1 cellular context compared by ENCODE assay signal in the genomic region with DNA sequence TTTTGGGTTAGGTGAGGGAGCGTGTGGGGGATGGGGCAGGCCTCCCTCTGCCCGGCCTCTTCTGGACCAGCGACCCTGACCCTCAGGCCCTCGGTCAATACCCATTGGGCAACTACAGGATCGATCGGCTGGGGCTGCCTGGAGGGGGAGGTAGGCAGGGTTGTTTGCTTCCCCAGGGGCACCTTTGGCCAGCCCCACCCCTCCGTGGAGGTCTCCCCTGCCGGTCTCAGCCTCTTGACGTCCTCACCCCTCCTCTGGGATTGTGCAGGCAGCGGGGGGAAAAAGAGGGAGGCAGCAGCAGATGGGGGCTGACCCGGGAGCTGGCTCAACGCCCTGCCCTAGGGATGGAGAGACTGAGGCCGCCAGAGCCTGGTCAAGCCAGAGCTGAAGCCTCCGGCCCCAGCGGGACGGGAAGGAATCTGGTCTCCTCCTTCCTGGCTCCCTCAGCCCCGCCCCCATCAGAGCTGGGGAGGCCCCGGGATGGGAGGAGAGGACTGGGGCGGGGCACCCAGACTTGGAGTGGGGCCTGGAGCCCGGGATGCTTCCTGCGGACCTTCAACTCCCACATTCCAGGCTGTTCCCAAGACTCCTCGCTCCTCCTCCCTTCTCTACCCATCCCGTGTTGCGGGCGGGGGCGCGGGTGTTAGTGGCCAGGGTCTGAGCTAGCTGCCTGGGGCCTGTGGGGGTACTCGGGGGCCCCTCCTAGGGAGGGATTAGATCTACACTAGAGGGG.
TF ChIP-seq lines count a peak whose summit lies in the region.

No MANE protein-coding gene starts in this region.

TF ChIP-seq in HepG2, 621 proteins besides CTCF, POLR2A, EP300 and RAD21 (continued from another document and continues in another):
- TF ChIP-seq PRMT3 (CRISPR knock-in tag; IDR thresholded peaks at IDR 0.05; ENCODE audit: borderline replicate concordance, low read depth) (no peak), GLI4 (CRISPR knock-in tag; IDR thresholded peaks at IDR 0.05; ENCODE audit: borderline replicate concordance) (no peak), ZNF383 (CRISPR knock-in tag; IDR thresholded peaks at IDR 0.05; ENCODE audit: borderline replicate concordance) (no peak), MAF1 (CRISPR knock-in tag; IDR thresholded peaks at IDR 0.05; ENCODE audit: borderline replicate concordance) (no peak), HNRNPK (IDR thresholded peaks at IDR 0.05; ENCODE audit: low read depth, low read length, poor library complexity, severe bottlenecking) (no peak), BRD4 (CRISPR knock-in tag; IDR thresholded peaks at IDR 0.05) (peak; percentile 44), MXI1 (IDR thresholded peaks at IDR 0.05; ENCODE audit: borderline replicate concordance, low read depth, low read length) (peak; percentile 31; the same call in 1 of the 3 replicates), ZNF558 (CRISPR knock-in tag; IDR thresholded peaks at IDR 0.05; ENCODE audit: borderline replicate concordance) (peak; percentile 92), U2AF2 (IDR thresholded peaks at IDR 0.05; ENCODE audit: low read depth, low read length) (no peak), NFYC (CRISPR knock-in tag; IDR thresholded peaks at IDR 0.05) (peak; percentile 22; the same call in 1 of the 2 replicates), SRF (IDR thresholded peaks at IDR 0.05; ENCODE audit: low read depth, low read length) (0 out of 2 replicates have a peak, but pooled peaks have one; percentile 27), CREB1 (IDR thresholded peaks at IDR 0.05) (no peak), CREB1 (CRISPR knock-in tag; IDR thresholded peaks at IDR 0.05) (peak; percentile 86), KLF11 (CRISPR knock-in tag; IDR thresholded peaks at IDR 0.05) (no peak), HOXD1 (CRISPR knock-in tag; IDR thresholded peaks at IDR 0.05) (peak; percentile 80), MATR3 (CRISPR knock-in tag; IDR thresholded peaks at IDR 0.05) (no peak), RNF2 (conservative IDR thresholded peaks at IDR 0.05; ENCODE audit: low read depth) (no peak), EEA1 (CRISPR knock-in tag; IDR thresholded peaks at IDR 0.05; ENCODE audit: borderline replicate concordance) (0 out of 2 replicates have a peak, but pooled peaks have one; percentile 46), TCF7 (IDR thresholded peaks at IDR 0.05; ENCODE audit: low read depth) (0 out of 2 replicates have a peak, but pooled peaks have one; percentile 66), ASH2L (IDR thresholded peaks at IDR 0.05; ENCODE audit: insufficient read length, low read depth, low read length) (peak; percentile 89), ZNF138 (CRISPR knock-in tag; IDR thresholded peaks at IDR 0.05; ENCODE audit: low read depth) (no peak), JDP2 (CRISPR knock-in tag; IDR thresholded peaks at IDR 0.05; ENCODE audit: borderline replicate concordance) (no peak; the same call in 1 of the 2 replicates), SRY (CRISPR knock-in tag; IDR thresholded peaks at IDR 0.05) (0 out of 2 replicates have a peak, but pooled peaks have one; percentile 29), CBFB (CRISPR knock-in tag; IDR thresholded peaks at IDR 0.05) (peak; percentile 90)
- TF ChIP-seq, protein P1, sequence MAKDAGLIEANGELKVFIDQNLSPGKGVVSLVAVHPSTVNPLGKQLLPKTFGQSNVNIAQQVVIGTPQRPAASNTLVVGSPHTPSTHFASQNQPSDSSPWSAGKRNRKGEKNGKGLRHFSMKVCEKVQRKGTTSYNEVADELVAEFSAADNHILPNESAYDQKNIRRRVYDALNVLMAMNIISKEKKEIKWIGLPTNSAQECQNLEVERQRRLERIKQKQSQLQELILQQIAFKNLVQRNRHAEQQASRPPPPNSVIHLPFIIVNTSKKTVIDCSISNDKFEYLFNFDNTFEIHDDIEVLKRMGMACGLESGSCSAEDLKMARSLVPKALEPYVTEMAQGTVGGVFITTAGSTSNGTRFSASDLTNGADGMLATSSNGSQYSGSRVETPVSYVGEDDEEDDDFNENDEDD (CRISPR knock-in tag; IDR thresholded peaks at IDR 0.05; ENCODE audit: borderline replicate concordance), result peak; percentile 36; the same call in 1 of the 2 replicates
- TF ChIP-seq, protein P2, sequence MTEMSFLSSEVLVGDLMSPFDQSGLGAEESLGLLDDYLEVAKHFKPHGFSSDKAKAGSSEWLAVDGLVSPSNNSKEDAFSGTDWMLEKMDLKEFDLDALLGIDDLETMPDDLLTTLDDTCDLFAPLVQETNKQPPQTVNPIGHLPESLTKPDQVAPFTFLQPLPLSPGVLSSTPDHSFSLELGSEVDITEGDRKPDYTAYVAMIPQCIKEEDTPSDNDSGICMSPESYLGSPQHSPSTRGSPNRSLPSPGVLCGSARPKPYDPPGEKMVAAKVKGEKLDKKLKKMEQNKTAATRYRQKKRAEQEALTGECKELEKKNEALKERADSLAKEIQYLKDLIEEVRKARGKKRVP (CRISPR knock-in tag; IDR thresholded peaks at IDR 0.05), result peak in 1 of 2 experiments; percentile 85; a peak in 2 of 4 replicates
- TF ChIP-seq, protein P3, sequence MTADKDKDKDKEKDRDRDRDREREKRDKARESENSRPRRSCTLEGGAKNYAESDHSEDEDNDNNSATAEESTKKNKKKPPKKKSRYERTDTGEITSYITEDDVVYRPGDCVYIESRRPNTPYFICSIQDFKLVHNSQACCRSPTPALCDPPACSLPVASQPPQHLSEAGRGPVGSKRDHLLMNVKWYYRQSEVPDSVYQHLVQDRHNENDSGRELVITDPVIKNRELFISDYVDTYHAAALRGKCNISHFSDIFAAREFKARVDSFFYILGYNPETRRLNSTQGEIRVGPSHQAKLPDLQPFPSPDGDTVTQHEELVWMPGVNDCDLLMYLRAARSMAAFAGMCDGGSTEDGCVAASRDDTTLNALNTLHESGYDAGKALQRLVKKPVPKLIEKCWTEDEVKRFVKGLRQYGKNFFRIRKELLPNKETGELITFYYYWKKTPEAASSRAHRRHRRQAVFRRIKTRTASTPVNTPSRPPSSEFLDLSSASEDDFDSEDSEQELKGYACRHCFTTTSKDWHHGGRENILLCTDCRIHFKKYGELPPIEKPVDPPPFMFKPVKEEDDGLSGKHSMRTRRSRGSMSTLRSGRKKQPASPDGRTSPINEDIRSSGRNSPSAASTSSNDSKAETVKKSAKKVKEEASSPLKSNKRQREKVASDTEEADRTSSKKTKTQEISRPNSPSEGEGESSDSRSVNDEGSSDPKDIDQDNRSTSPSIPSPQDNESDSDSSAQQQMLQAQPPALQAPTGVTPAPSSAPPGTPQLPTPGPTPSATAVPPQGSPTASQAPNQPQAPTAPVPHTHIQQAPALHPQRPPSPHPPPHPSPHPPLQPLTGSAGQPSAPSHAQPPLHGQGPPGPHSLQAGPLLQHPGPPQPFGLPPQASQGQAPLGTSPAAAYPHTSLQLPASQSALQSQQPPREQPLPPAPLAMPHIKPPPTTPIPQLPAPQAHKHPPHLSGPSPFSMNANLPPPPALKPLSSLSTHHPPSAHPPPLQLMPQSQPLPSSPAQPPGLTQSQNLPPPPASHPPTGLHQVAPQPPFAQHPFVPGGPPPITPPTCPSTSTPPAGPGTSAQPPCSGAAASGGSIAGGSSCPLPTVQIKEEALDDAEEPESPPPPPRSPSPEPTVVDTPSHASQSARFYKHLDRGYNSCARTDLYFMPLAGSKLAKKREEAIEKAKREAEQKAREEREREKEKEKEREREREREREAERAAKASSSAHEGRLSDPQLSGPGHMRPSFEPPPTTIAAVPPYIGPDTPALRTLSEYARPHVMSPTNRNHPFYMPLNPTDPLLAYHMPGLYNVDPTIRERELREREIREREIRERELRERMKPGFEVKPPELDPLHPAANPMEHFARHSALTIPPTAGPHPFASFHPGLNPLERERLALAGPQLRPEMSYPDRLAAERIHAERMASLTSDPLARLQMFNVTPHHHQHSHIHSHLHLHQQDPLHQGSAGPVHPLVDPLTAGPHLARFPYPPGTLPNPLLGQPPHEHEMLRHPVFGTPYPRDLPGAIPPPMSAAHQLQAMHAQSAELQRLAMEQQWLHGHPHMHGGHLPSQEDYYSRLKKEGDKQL (CRISPR knock-in tag; IDR thresholded peaks at IDR 0.05; ENCODE audit: low read depth), result peak; percentile 96
- TF ChIP-seq, protein P4, sequence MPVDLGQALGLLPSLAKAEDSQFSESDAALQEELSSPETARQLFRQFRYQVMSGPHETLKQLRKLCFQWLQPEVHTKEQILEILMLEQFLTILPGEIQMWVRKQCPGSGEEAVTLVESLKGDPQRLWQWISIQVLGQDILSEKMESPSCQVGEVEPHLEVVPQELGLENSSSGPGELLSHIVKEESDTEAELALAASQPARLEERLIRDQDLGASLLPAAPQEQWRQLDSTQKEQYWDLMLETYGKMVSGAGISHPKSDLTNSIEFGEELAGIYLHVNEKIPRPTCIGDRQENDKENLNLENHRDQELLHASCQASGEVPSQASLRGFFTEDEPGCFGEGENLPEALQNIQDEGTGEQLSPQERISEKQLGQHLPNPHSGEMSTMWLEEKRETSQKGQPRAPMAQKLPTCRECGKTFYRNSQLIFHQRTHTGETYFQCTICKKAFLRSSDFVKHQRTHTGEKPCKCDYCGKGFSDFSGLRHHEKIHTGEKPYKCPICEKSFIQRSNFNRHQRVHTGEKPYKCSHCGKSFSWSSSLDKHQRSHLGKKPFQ (CRISPR knock-in tag; IDR thresholded peaks at IDR 0.05; ENCODE audit: insufficient replicate concordance), result peak; percentile 96
- TF ChIP-seq, protein P5, sequence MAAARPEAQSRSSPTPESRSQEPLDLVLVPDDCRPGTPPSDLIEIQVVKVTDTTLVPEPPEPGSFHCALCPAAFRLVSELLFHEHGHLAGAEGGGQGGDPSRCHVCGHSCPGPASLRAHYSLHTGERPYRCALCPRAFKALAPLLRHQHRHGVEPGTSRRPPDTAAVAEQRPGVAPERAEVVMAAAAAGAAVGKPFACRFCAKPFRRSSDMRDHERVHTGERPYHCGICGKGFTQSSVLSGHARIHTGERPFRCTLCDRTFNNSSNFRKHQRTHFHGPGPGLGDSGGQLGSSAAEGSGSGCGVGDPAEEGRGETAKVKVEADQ (CRISPR knock-in tag; IDR thresholded peaks at IDR 0.05; ENCODE audit: borderline replicate concordance), result peak; percentile 77; the same call in 1 of the 2 replicates
- TF ChIP-seq, protein P6, sequence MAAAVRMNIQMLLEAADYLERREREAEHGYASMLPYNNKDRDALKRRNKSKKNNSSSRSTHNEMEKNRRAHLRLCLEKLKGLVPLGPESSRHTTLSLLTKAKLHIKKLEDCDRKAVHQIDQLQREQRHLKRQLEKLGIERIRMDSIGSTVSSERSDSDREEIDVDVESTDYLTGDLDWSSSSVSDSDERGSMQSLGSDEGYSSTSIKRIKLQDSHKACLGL (CRISPR knock-in tag; IDR thresholded peaks at IDR 0.05), result 0 out of 2 replicates have a peak, but pooled peaks have one; percentile 9
- TF ChIP-seq, protein P7, sequence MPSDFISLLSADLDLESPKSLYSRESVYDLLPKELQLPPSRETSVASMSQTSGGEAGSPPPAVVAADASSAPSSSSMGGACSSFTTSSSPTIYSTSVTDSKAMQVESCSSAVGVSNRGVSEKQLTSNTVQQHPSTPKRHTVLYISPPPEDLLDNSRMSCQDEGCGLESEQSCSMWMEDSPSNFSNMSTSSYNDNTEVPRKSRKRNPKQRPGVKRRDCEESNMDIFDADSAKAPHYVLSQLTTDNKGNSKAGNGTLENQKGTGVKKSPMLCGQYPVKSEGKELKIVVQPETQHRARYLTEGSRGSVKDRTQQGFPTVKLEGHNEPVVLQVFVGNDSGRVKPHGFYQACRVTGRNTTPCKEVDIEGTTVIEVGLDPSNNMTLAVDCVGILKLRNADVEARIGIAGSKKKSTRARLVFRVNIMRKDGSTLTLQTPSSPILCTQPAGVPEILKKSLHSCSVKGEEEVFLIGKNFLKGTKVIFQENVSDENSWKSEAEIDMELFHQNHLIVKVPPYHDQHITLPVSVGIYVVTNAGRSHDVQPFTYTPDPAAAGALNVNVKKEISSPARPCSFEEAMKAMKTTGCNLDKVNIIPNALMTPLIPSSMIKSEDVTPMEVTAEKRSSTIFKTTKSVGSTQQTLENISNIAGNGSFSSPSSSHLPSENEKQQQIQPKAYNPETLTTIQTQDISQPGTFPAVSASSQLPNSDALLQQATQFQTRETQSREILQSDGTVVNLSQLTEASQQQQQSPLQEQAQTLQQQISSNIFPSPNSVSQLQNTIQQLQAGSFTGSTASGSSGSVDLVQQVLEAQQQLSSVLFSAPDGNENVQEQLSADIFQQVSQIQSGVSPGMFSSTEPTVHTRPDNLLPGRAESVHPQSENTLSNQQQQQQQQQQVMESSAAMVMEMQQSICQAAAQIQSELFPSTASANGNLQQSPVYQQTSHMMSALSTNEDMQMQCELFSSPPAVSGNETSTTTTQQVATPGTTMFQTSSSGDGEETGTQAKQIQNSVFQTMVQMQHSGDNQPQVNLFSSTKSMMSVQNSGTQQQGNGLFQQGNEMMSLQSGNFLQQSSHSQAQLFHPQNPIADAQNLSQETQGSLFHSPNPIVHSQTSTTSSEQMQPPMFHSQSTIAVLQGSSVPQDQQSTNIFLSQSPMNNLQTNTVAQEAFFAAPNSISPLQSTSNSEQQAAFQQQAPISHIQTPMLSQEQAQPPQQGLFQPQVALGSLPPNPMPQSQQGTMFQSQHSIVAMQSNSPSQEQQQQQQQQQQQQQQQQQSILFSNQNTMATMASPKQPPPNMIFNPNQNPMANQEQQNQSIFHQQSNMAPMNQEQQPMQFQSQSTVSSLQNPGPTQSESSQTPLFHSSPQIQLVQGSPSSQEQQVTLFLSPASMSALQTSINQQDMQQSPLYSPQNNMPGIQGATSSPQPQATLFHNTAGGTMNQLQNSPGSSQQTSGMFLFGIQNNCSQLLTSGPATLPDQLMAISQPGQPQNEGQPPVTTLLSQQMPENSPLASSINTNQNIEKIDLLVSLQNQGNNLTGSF (CRISPR knock-in tag; IDR thresholded peaks at IDR 0.05), result no peak
- TF ChIP-seq, protein P8, sequence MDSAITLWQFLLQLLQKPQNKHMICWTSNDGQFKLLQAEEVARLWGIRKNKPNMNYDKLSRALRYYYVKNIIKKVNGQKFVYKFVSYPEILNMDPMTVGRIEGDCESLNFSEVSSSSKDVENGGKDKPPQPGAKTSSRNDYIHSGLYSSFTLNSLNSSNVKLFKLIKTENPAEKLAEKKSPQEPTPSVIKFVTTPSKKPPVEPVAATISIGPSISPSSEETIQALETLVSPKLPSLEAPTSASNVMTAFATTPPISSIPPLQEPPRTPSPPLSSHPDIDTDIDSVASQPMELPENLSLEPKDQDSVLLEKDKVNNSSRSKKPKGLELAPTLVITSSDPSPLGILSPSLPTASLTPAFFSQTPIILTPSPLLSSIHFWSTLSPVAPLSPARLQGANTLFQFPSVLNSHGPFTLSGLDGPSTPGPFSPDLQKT (CRISPR knock-in tag; IDR thresholded peaks at IDR 0.05; ENCODE audit: borderline replicate concordance), result no peak
- TF ChIP-seq, protein P9, sequence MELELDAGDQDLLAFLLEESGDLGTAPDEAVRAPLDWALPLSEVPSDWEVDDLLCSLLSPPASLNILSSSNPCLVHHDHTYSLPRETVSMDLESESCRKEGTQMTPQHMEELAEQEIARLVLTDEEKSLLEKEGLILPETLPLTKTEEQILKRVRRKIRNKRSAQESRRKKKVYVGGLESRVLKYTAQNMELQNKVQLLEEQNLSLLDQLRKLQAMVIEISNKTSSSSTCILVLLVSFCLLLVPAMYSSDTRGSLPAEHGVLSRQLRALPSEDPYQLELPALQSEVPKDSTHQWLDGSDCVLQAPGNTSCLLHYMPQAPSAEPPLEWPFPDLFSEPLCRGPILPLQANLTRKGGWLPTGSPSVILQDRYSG (CRISPR knock-in tag; IDR thresholded peaks at IDR 0.05), result no peak
- TF ChIP-seq, protein P10, sequence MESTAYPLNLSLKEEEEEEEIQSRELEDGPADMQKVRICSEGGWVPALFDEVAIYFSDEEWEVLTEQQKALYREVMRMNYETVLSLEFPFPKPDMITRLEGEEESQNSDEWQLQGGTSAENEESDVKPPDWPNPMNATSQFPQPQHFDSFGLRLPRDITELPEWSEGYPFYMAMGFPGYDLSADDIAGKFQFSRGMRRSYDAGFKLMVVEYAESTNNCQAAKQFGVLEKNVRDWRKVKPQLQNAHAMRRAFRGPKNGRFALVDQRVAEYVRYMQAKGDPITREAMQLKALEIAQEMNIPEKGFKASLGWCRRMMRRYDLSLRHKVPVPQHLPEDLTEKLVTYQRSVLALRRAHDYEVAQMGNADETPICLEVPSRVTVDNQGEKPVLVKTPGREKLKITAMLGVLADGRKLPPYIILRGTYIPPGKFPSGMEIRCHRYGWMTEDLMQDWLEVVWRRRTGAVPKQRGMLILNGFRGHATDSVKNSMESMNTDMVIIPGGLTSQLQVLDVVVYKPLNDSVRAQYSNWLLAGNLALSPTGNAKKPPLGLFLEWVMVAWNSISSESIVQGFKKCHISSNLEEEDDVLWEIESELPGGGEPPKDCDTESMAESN (CRISPR knock-in tag; conservative IDR thresholded peaks at IDR 0.05), result peak; percentile 94
